ENCODE assay signal across 8 cellular contexts in genomic region chr11:94521684-94522083, GRCh38. TPM values are rescaled to one million over a fixed set of nuclear protein-coding genes. Genes with fewer than 3 reads are reported as not detected.
A peak's percentile ranks its signal among the peaks of the same experiment; 100 is the strongest.
DNase-seq lines count a peak whose midpoint lies in the region; ATAC-seq and TF ChIP-seq lines count a peak whose summit lies in the region.
"Had no signal": no experiment of that assay in that cellular context is flagged by ENCODE, and none has a peak within 500 bp of the region (broad histone marks: within the 10 kb centered on the region; RNA-seq: fewer than 3 reads in every experiment).

No MANE protein-coding gene starts in this region.

- H3K4me3 Mint-ChIP-seq in activated CD4-positive, alpha-beta memory T cell treated with anti-CD3 and anti-CD28 coated beads for 36 hours = no peak overlapping the region

- peaks cover 10% of the 10 kb centered on the region for H3K27me3 Mint-ChIP-seq in activated CD4-positive, alpha-beta memory T cell treated with anti-CD3 and anti-CD28 coated beads for 36 hours

- H2BK15ac ChIP-seq in neuronal stem cell (ENCODE audit: low read length) = no peak overlapping the region

- no peaks in the 10 kb centered on the region for H3K36me3 Mint-ChIP-seq in activated CD4-positive, alpha-beta memory T cell treated with anti-CD3 and anti-CD28 coated beads for 36 hours

- no peak overlapping the region for H3K9ac ChIP-seq in neuronal stem cell (ENCODE audit: low read depth, low read length, poor library complexity)

- H3K27ac ChIP-seq in brain microvascular endothelial cell (no peak overlapping the region), neuronal stem cell (replicated peaks; ENCODE audit: low read length) (no peak overlapping the region)

- no CpG with 5 or more reads among the region's 5 CpGs for WGBS in neuronal stem cell (ENCODE audit: extremely low coverage in 2 of 2, insufficient read length in 2 of 2, insufficient replicate concordance in 1 of 2), 2 donors

- CTCF ChIA-PET in activated CD4-positive, alpha-beta memory T cell treated with anti-CD3 and anti-CD28 coated beads for 36 hours (lab: Charles Lee) = interaction anchor here (0.6 to 3.8 kb wide), 9 partner anchors 9 to 376 kb away, joined by 3 to 23 read pairs (median 4); partner anchors contain the start of gene C11orf97

- no peak overlapping the region for H3K18ac ChIP-seq in neuronal stem cell (ENCODE audit: low read length)

- no peaks in the 10 kb centered on the region for H3K9me3 ChIP-seq in neuronal stem cell (replicated peaks in 1 of 2; ENCODE audit: control insufficient read depth in 2 of 2, insufficient read depth in 1 of 2, low read depth in 1 of 2, low read length in 2 of 2)

- H4K8ac ChIP-seq in neuronal stem cell (ENCODE audit: low read depth, low read length) = no peak overlapping the region

- H3K4me1 Mint-ChIP-seq in activated CD4-positive, alpha-beta memory T cell treated with anti-CD3 and anti-CD28 coated beads for 36 hours (ENCODE audit: low read depth) = no peaks in the 10 kb centered on the region

- in situ Hi-C loops in brain microvascular endothelial cell (cut with HindIII; ENCODE audit: low pct_ligation_motif_present, low sequenced_read_pairs) = no loop called here

- H3K79me1 ChIP-seq in neuronal stem cell (ENCODE audit: low read depth, low read length) = no peaks in the 10 kb centered on the region

- ATAC-seq in GM18861 (IDR thresholded peaks at IDR 0.05; ENCODE audit: unreplicated experiment) = peak; percentile 53
- peak; percentile 64 for ATAC-seq in HG03521 (IDR thresholded peaks at IDR 0.05; ENCODE audit: unreplicated experiment)
- ATAC-seq in HG02852 (IDR thresholded peaks at IDR 0.05; ENCODE audit: unreplicated experiment) = no peak

- H3K9me3 Mint-ChIP-seq in activated CD4-positive, alpha-beta memory T cell treated with anti-CD3 and anti-CD28 coated beads for 36 hours = no peaks in the 10 kb centered on the region

- TF ChIP-seq CTCF in brain microvascular endothelial cell (IDR thresholded peaks at IDR 0.05; ENCODE audit: low read depth, low read length, missing control alignments) (peak; percentile 73), retinal pigment epithelial cell (conservative IDR thresholded peaks at IDR 0.05; ENCODE audit: low read depth, low read length) (peak; percentile 53)

- H2AK5ac ChIP-seq in neuronal stem cell (ENCODE audit: low read depth, low read length) = no peak overlapping the region

- POLR2A ChIA-PET in activated CD4-positive, alpha-beta memory T cell treated with anti-CD3 and anti-CD28 coated beads for 36 hours (lab: Charles Lee) = no interaction called here

- DNase-seq in brain microvascular endothelial cell (peak; percentile 29), retinal pigment epithelial cell (ENCODE audit: low read depth) (no peak), neuronal stem cell (ENCODE audit: low spot score) (no peak)
- no peak for DNase-seq in activated CD4-positive, alpha-beta memory T cell treated with anti-CD3 and anti-CD28 coated beads for 36 hours
- DNase-seq: NCI-H2081 had no signal

- no peak overlapping the region for H2BK120ac ChIP-seq in neuronal stem cell (ENCODE audit: low read depth, low read length)

- no peak overlapping the region for H3K14ac ChIP-seq in neuronal stem cell (ENCODE audit: low read length)

- H3K27ac Mint-ChIP-seq in activated CD4-positive, alpha-beta memory T cell treated with anti-CD3 and anti-CD28 coated beads for 36 hours = no peak overlapping the region

- intact Hi-C loops in activated CD4-positive, alpha-beta memory T cell treated with anti-CD3 and anti-CD28 coated beads for 36 hours (cut with micrococcal nuclease) = no loop called here

- no peak overlapping the region for H4K91ac ChIP-seq in neuronal stem cell (ENCODE audit: low read depth, low read length, poor library complexity)

- H2BK12ac ChIP-seq in neuronal stem cell (ENCODE audit: low read length) = no peak overlapping the region

- no peaks in the 10 kb centered on the region for H3K36me3 ChIP-seq in brain microvascular endothelial cell (replicated peaks)
- no peaks in the 10 kb centered on the region for H3K36me3 ChIP-seq in neuronal stem cell (replicated peaks in 1 of 2; ENCODE audit: control insufficient read depth in 2 of 2, insufficient read depth in 2 of 2, low read length in 2 of 2)

- no peak overlapping the region for H2AFZ ChIP-seq in neuronal stem cell (ENCODE audit: low read length)

- no peak overlapping the region for H3K4me2 ChIP-seq in neuronal stem cell (ENCODE audit: insufficient read depth, low read length, poor library complexity, severe bottlenecking)

- no peak overlapping the region for H3K4ac ChIP-seq in neuronal stem cell (ENCODE audit: low read length)

- H2BK5ac ChIP-seq in neuronal stem cell (ENCODE audit: low read length) = no peak overlapping the region

- H3K4me1 ChIP-seq in neuronal stem cell (ENCODE audit: control insufficient read depth in 2 of 2, insufficient read depth in 1 of 2, low read depth in 1 of 2, low read length in 2 of 2) = no peaks in the 10 kb centered on the region

- H3K27me3 ChIP-seq in brain microvascular endothelial cell (replicated peaks) (no peaks in the 10 kb centered on the region), neuronal stem cell (ENCODE audit: control insufficient read depth in 3 of 3, insufficient read depth in 3 of 3, low read depth in 1 of 3, low read length in 3 of 3) (peaks cover 0 to 17% (median 0%) of the 10 kb centered on the region in 3 experiments)

- no peak overlapping the region for H3K23ac ChIP-seq in neuronal stem cell (ENCODE audit: low read depth, low read length, poor library complexity)

- no peak overlapping the region for H3K4me3 ChIP-seq in brain microvascular endothelial cell (ENCODE audit: low read depth, low read length)
- H3K4me3 ChIP-seq in retinal pigment epithelial cell (ENCODE audit: low read length) = no peak overlapping the region
- H3K4me3 ChIP-seq in neuronal stem cell (ENCODE audit: low read length in 2 of 2) = no peak overlapping the region

RNA-seq across cellular contexts. Expression of gene C11orf97, which starts 9.4 kb away (rescaled TPM):
- not detected for polyA plus RNA-seq in neuronal stem cell (2013, experiment 1 of 2)
- not detected for polyA plus RNA-seq in neuronal stem cell (2013, experiment 2 of 2)
- not detected for total RNA-seq in activated CD4-positive, alpha-beta memory T cell treated with anti-CD3 and anti-CD28 coated beads for 36 hours

RNA-seq across cellular contexts. Expression of gene FUT4, which starts 22.0 kb away (rescaled TPM):
- 1.4 TPM for polyA plus RNA-seq in neuronal stem cell (2013, experiment 1 of 2)
- polyA plus RNA-seq in neuronal stem cell (2013, experiment 2 of 2) = 1.4 TPM
- total RNA-seq in activated CD4-positive, alpha-beta memory T cell treated with anti-CD3 and anti-CD28 coated beads for 36 hours = 1 to 10 TPM; 3.6 to 3.9 TPM

RNA-seq across cellular contexts. Expression of gene ANKRD49, which starts 27.9 kb away (rescaled TPM):
- polyA plus RNA-seq in neuronal stem cell (2013, experiment 1 of 2) = 25.1 TPM
- 25.9 TPM for polyA plus RNA-seq in neuronal stem cell (2013, experiment 2 of 2)
- 10 to 100 TPM; 18.6 to 19.2 TPM for total RNA-seq in activated CD4-positive, alpha-beta memory T cell treated with anti-CD3 and anti-CD28 coated beads for 36 hours

RNA-seq across cellular contexts. Expression of gene MRE11, which starts 28.0 kb away (rescaled TPM):
- polyA plus RNA-seq in neuronal stem cell (2013, experiment 1 of 2) = 15.8 TPM
- polyA plus RNA-seq in neuronal stem cell (2013, experiment 2 of 2) = 16.5 TPM
- total RNA-seq in activated CD4-positive, alpha-beta memory T cell treated with anti-CD3 and anti-CD28 coated beads for 36 hours = 10 to 100 TPM; 43.4 to 47.6 TPM

RNA-seq across cellular contexts. Expression of gene PIWIL4, which starts 45.5 kb away (rescaled TPM):
- polyA plus RNA-seq in neuronal stem cell (2013, experiment 1 of 2) = 0.15 TPM
- polyA plus RNA-seq in neuronal stem cell (2013, experiment 2 of 2) = 0.21 TPM
- under 1 TPM; 0.29 to 0.90 TPM for total RNA-seq in activated CD4-positive, alpha-beta memory T cell treated with anti-CD3 and anti-CD28 coated beads for 36 hours
